17 cellular contexts compared by ENCODE assay signal in genomic region chr12:11654338-11654737, GRCh38. TPM values are rescaled to one million over a fixed set of nuclear protein-coding genes. Genes with fewer than 3 reads are reported as not detected.
A peak's percentile ranks its signal among the peaks of the same experiment; 100 is the strongest.
DNase-seq lines count a peak whose midpoint lies in the region; ATAC-seq, FAIRE-seq and TF ChIP-seq lines count a peak whose summit lies in the region.
"Had no signal": no experiment of that assay in that cellular context is flagged by ENCODE, and none has a peak within 500 bp of the region (broad histone marks: within the 10 kb centered on the region; RNA-seq: fewer than 3 reads in every experiment).

No MANE protein-coding gene starts in this region.

- no peak for FAIRE-seq in pancreas (lab: Jason Lieb, UNC)
- FAIRE-seq: colon had no signal

- H3K36me3 Mint-ChIP-seq in activated T-cell treated with anti-CD3 and anti-CD28 coated beads, Interleukin-2, amount 50 U/mL, for 72 hours (ENCODE audit: insufficient read depth in 2 of 2): peaks cover 13 to 29% of the 10 kb centered on the region in 2 donors
- peaks cover 13% of the 10 kb centered on the region for H3K36me3 Mint-ChIP-seq in activated T-cell treated with anti-CD3 and anti-CD28 coated beads, Interleukin-2, amount 50 U/mL, for 4 hours (ENCODE audit: insufficient read depth)
- H3K36me3 Mint-ChIP-seq in immature natural killer cell: peaks cover 0 to 13% (median 0%) of the 10 kb centered on the region in 3 donors
- H3K36me3 Mint-ChIP-seq in stimulated activated naive B cell treated with anti-CD40 and anti-IgM and Interleukin-4, amounts not matched to agents 10 μg/mL and 1 μg/mL and 100 μg/mL, for 72 hours: peaks cover 23 to 26% of the 10 kb centered on the region in 2 donors

- 74 to 76% methylated on average over 4 of the region's 4 CpGs for WGBS in pancreas, 2 donors

- H3K9me3 Mint-ChIP-seq in activated T-cell treated with anti-CD3 and anti-CD28 coated beads, Interleukin-2, amount 50 U/mL, for 72 hours: no peaks in the 10 kb centered on the region
- H3K9me3 Mint-ChIP-seq in activated T-cell treated with anti-CD3 and anti-CD28 coated beads, Interleukin-2, amount 50 U/mL, for 4 hours: no peaks in the 10 kb centered on the region
- no peaks in the 10 kb centered on the region for H3K9me3 Mint-ChIP-seq in immature natural killer cell
- no peaks in the 10 kb centered on the region for H3K9me3 Mint-ChIP-seq in stimulated activated naive B cell treated with anti-CD40 and anti-IgM and Interleukin-4, amounts not matched to agents 10 μg/mL and 1 μg/mL and 100 μg/mL, for 72 hours
- H3K9me3 Mint-ChIP-seq: nephron progenitor cell had no signal

- H2AFZ ChIP-seq in OCI-LY3 (ENCODE audit: low read depth, low read length): no peak overlapping the region
- H2AFZ ChIP-seq: hepatocyte had no signal

- H3K4me3 ChIP-seq in OCI-LY3 (ENCODE audit: low read length) (peak overlapping the region; percentile 10), pancreas (no peak overlapping the region)
- H3K4me3 ChIP-seq: hepatocyte, right lobe of liver, SJCRH30 had no signal

- H3K4me1 Mint-ChIP-seq in activated T-cell treated with anti-CD3 and anti-CD28 coated beads, Interleukin-2, amount 50 U/mL, for 72 hours (ENCODE audit: low read depth): peaks cover 73% of the 10 kb centered on the region
- H3K4me1 Mint-ChIP-seq in activated T-cell treated with anti-CD3 and anti-CD28 coated beads, Interleukin-2, amount 50 U/mL, for 4 hours (ENCODE audit: low read depth): peaks cover 73% of the 10 kb centered on the region
- H3K4me1 Mint-ChIP-seq in immature natural killer cell: peaks cover 62 to 88% of the 10 kb centered on the region in 2 donors
- peaks cover 46 to 72% of the 10 kb centered on the region in 2 donors for H3K4me1 Mint-ChIP-seq in stimulated activated naive B cell treated with anti-CD40 and anti-IgM and Interleukin-4, amounts not matched to agents 10 μg/mL and 1 μg/mL and 100 μg/mL, for 72 hours

- H4K20me1 ChIP-seq in OCI-LY3 (ENCODE audit: insufficient read depth, low read length): peaks cover 60% of the 10 kb centered on the region

- no peaks in the 10 kb centered on the region for H3K27me3 Mint-ChIP-seq in activated T-cell treated with anti-CD3 and anti-CD28 coated beads, Interleukin-2, amount 50 U/mL, for 72 hours (ENCODE audit: low read depth)
- H3K27me3 Mint-ChIP-seq in activated T-cell treated with anti-CD3 and anti-CD28 coated beads, Interleukin-2, amount 50 U/mL, for 4 hours (ENCODE audit: low read depth): no peaks in the 10 kb centered on the region
- H3K27me3 Mint-ChIP-seq in immature natural killer cell (ENCODE audit: low read depth in 3 of 3): peaks cover 7 to 14% (median 11%) of the 10 kb centered on the region in 3 donors
- H3K27me3 Mint-ChIP-seq in stimulated activated naive B cell treated with anti-CD40 and anti-IgM and Interleukin-4, amounts not matched to agents 10 μg/mL and 1 μg/mL and 100 μg/mL, for 72 hours: no peaks in the 10 kb centered on the region

- DNase-seq in activated T-cell treated with anti-CD3 and anti-CD28 coated beads, Interleukin-2, amount 50 U/mL, for 72 hours: no peak
- DNase-seq in activated T-cell treated with anti-CD3 and anti-CD28 coated beads, Interleukin-2, amount 50 U/mL, for 4 hours: no peak
- DNase-seq in immature natural killer cell (no peak), germinal center (ENCODE audit: low spot score) (no peak), NCI-H1436 treated with DMSO at 0.1 percent for 48 hours (lab: John Stamatoyannopoulos, UW) (no peak), pancreas (no peak)
- DNase-seq in stimulated activated naive B cell treated with anti-CD40 and anti-IgM and Interleukin-4, amounts not matched to agents 10 μg/mL and 1 μg/mL and 100 μg/mL, for 72 hours: no peak
- DNase-seq: ACHN; erythroblast; nephron progenitor cell; NK-92 treated with Interleukin-12 subunit alpha and Interleukin-12 subunit beta, amount 100 ng/mL, for 24 hours; right lobe of liver; SJCRH30; stimulated activated CD4-positive, alpha-beta T cell treated with anti-CD3 and anti-CD28 coated beads, Interleukin-4, amount 100 ng/mL, for 4 hours had no signal

- H3K4me2 ChIP-seq in OCI-LY3 (ENCODE audit: low read length): peak overlapping the region; percentile 94
- H3K4me2 ChIP-seq: hepatocyte had no signal

- TF ChIP-seq CTCF in OCI-LY3 (IDR thresholded peaks at IDR 0.05; ENCODE audit: low read depth, low read length) (no peak), pancreas (IDR thresholded peaks at IDR 0.05) (no peak)

- H3K36me3 ChIP-seq in OCI-LY3 (replicated peaks; ENCODE audit: low read depth, low read length) (peaks cover 4% of the 10 kb centered on the region), pancreas (no peaks in the 10 kb centered on the region)
- H3K36me3 ChIP-seq: right lobe of liver, SJCRH30 had no signal

- H3K27ac ChIP-seq in OCI-LY3 (ENCODE audit: low read length): peak overlapping the region; percentile 13
- H3K27ac ChIP-seq in pancreas: no peak overlapping the region
- H3K27ac ChIP-seq: hepatocyte, right lobe of liver, SJCRH30 had no signal

- H3K79me2 ChIP-seq in OCI-LY3 (ENCODE audit: low read length): peaks cover 96% of the 10 kb centered on the region

- intact Hi-C loops in pancreas (cut with DNase I): no loop called here

- ATAC-seq in activated T-cell treated with anti-CD3 and anti-CD28 coated beads, Interleukin-2, amount 50 U/mL, for 72 hours (replicated peaks in 1 of 2): no peak
- ATAC-seq in activated T-cell treated with anti-CD3 and anti-CD28 coated beads, Interleukin-2, amount 50 U/mL, for 4 hours: no peak
- ATAC-seq in stimulated activated naive B cell treated with anti-CD40 and anti-IgM and Interleukin-4, amounts not matched to agents 10 μg/mL and 1 μg/mL and 100 μg/mL, for 72 hours (replicated peaks): no peak
- no peak for ATAC-seq in pancreas
- ATAC-seq: right lobe of liver had no signal

- peaks cover 54% of the 10 kb centered on the region for H3K4me1 ChIP-seq in OCI-LY3 (ENCODE audit: low read length)
- H3K4me1 ChIP-seq in pancreas: peaks cover 16 to 29% (median 18%) of the 10 kb centered on the region in 3 donors

- H3K27me3 ChIP-seq in OCI-LY3 (ENCODE audit: low read depth, low read length) (no peaks in the 10 kb centered on the region), pancreas (no peaks in the 10 kb centered on the region)
- H3K27me3 ChIP-seq: hepatocyte, right lobe of liver, SJCRH30 had no signal

- H3K9me3 ChIP-seq in OCI-LY3 (ENCODE audit: insufficient read depth, low read length) (no peaks in the 10 kb centered on the region), pancreas (no peaks in the 10 kb centered on the region)
- H3K9me3 ChIP-seq: right lobe of liver, SJCRH30 had no signal

- H3K9ac ChIP-seq in OCI-LY3 (ENCODE audit: low read length): peak overlapping the region; percentile 9; the same call in 1 of the 2 replicates

- no peak overlapping the region for H3K27ac Mint-ChIP-seq in activated T-cell treated with anti-CD3 and anti-CD28 coated beads, Interleukin-2, amount 50 U/mL, for 72 hours
- peak overlapping the region in 5 of 6 donors; percentile 33 to 83 (median 70) for H3K27ac Mint-ChIP-seq in immature natural killer cell
- H3K27ac Mint-ChIP-seq in stimulated activated naive B cell treated with anti-CD40 and anti-IgM and Interleukin-4, amounts not matched to agents 10 μg/mL and 1 μg/mL and 100 μg/mL, for 72 hours: peak overlapping the region; percentile 49
- H3K27ac Mint-ChIP-seq: nephron progenitor cell had no signal

- H3K4me3 Mint-ChIP-seq in activated T-cell treated with anti-CD3 and anti-CD28 coated beads, Interleukin-2, amount 50 U/mL, for 72 hours: peak overlapping the region; percentile 42 to 93
- H3K4me3 Mint-ChIP-seq in activated T-cell treated with anti-CD3 and anti-CD28 coated beads, Interleukin-2, amount 50 U/mL, for 4 hours: no peak overlapping the region
- peak overlapping the region in 1 of 5 donors; percentile 26 for H3K4me3 Mint-ChIP-seq in immature natural killer cell
- H3K4me3 Mint-ChIP-seq in stimulated activated naive B cell treated with anti-CD40 and anti-IgM and Interleukin-4, amounts not matched to agents 10 μg/mL and 1 μg/mL and 100 μg/mL, for 72 hours: peak overlapping the region; percentile 47 to 51
- H3K4me3 Mint-ChIP-seq: nephron progenitor cell had no signal

RNA-seq across cellular contexts. Expression of gene ETV6, which starts 4.9 kb away (rescaled TPM):
- 100 to 1,000 TPM; 102 to 110 TPM for total RNA-seq in activated T-cell treated with anti-CD3 and anti-CD28 coated beads, Interleukin-2, amount 50 U/mL, for 72 hours
- 10 to 100 TPM; 46.7 to 58.0 (median 57.5) TPM for total RNA-seq in activated T-cell treated with anti-CD3 and anti-CD28 coated beads, Interleukin-2, amount 50 U/mL, for 4 hours
- polyA plus RNA-seq in immature natural killer cell: 1 to 10 TPM; 3.0 to 5.4 (median 3.2) TPM
- 10 to 100 TPM; 16.1 to 31.6 (median 19.1) TPM for total RNA-seq in pancreas
- polyA plus RNA-seq in pancreas: 1 to 10 TPM; 5.1 to 5.3 TPM
